In the genomic region with DNA sequence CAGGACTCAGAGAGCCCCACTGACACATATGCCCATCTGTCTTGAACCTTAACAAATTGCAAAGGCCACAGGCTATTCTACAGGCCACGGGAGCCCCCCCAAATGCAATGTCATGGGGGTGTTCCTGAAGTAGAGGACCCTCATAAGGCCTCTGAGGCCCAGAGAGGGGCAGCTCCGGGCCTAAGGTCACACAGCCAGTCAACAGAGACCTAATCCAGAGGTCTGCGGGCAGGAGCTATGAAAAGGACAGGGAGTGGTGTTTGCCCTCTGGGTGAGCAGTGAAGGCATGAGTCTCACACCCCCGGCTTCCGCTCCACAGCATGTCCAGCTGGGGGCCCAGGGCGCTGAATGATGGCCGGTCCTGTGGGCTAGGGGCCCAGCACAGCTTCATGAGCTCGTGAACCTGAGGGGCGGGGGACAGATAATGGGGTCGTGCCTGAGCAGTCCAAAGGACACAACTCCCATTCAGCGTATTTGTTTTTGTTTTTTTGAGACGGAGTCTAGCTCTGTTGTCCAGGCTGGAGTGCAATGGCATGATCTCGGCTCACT, we compare ENCODE assay signal across 32 cellular contexts. TPM values are rescaled to one million over a fixed set of nuclear protein-coding genes. Genes with fewer than 3 reads are reported as not detected.
"Had no signal": no experiment of that assay in that cellular context is flagged by ENCODE, and none has a peak within 500 bp of the region (broad histone marks: within the 10 kb centered on the region; RNA-seq: fewer than 3 reads in every experiment).

No MANE protein-coding gene starts in this region.

- H3K9me3 ChIP-seq: colonic mucosa, esophagus squamous epithelium, gastrocnemius medialis, heart right ventricle, left lung, lower lobe of right lung, mucosa of descending colon had no signal

- H3K4me3 ChIP-seq: colonic mucosa, esophagus squamous epithelium, gastrocnemius medialis, heart right ventricle, left lung, lower lobe of right lung, mucosa of descending colon had no signal

- H3K4me1 ChIP-seq: colonic mucosa, gastrocnemius medialis had no signal

- H3K27me3 ChIP-seq: colonic mucosa had no signal

- ATAC-seq: effector memory CD8-positive, alpha-beta T cell; esophagus mucosa; gastrocnemius medialis; heart right ventricle; left cardiac atrium; left lung; left ventricle myocardium superior; lower lobe of right lung; mucosa of descending colon had no signal

- H3K27ac ChIP-seq: colonic mucosa, epithelial cell of prostate, esophagus squamous epithelium, gastrocnemius medialis, heart right ventricle, lower lobe of right lung had no signal

- DNase-seq: colonic mucosa; cortex of kidney; effector CD8-positive, alpha-beta T cell; effector memory CD8-positive, alpha-beta T cell; endodermal cell; erythroblast; esophagus squamous epithelium; foreskin fibroblast; foreskin melanocyte; gastrocnemius medialis; glutamatergic neuron; head of caudate nucleus; heart right ventricle; hippocampal formation; left cardiac atrium; left lung; left ventricle myocardium superior; lower lobe of right lung; mesenchymal stem cell; mucosa of descending colon had no signal

- H3K36me3 ChIP-seq: colonic mucosa, gastrocnemius medialis had no signal

- FAIRE-seq: endometrium, islet of Langerhans, keratinocyte had no signal

RNA-seq across cellular contexts. Expression of a gene that starts 5.3 kb away (rescaled TPM):
- total RNA-seq: chondrocyte, colonic mucosa, dermis microvascular lymphatic vessel endothelial cell, esophagus mucosa, esophagus squamous epithelium, gastrocnemius medialis, glomerular endothelial cell, heart right ventricle, kidney epithelial cell, left cardiac atrium, left ventricle myocardium superior, lower leg skin, lower lobe of right lung, lung microvascular endothelial cell, mucosa of descending colon had no signal
- polyA plus RNA-seq: keratinocyte had no signal

RNA-seq across cellular contexts. Expression of a gene that starts 31.6 kb away (rescaled TPM):
- total RNA-seq: chondrocyte, glomerular endothelial cell, heart right ventricle, left ventricle myocardium superior, lung microvascular endothelial cell, mesothelial cell of epicardium had no signal
- polyA plus RNA-seq: heart right ventricle had no signal

RNA-seq across cellular contexts. Expression of a gene that starts 45.2 kb away (rescaled TPM):
- total RNA-seq: chondrocyte, colonic mucosa, dermis microvascular lymphatic vessel endothelial cell, esophagus mucosa, gastrocnemius medialis, glomerular endothelial cell, left cardiac atrium, left ventricle myocardium superior, lower leg skin, lung microvascular endothelial cell, mesothelial cell of epicardium had no signal
- polyA plus RNA-seq: heart right ventricle, keratinocyte had no signal
